19 cellular contexts compared by ENCODE assay signal in genomic region chr7:18590259-18590658, GRCh38.
DNase-seq lines count a peak whose midpoint lies in the region; ATAC-seq and TF ChIP-seq lines count a peak whose summit lies in the region.
"Had no signal": no experiment of that assay in that cellular context is flagged by ENCODE, and none has a peak within 500 bp of the region (broad histone marks: within the 10 kb centered on the region; RNA-seq: fewer than 3 reads in every experiment).

No MANE protein-coding gene starts in this region.

- POLR2A ChIA-PET in Panc1 (lab: Charles Lee): no interaction called here

- H3K4me1 ChIP-seq in Panc1 (ENCODE audit: control insufficient read depth, insufficient read depth, low read length) (0 out of 2 replicates have a peak, but pooled peaks cover 2% of the 10 kb centered on the region), upper lobe of right lung (no peaks in the 10 kb centered on the region)
- H3K4me1 ChIP-seq: thyroid gland had no signal

- CTCF ChIA-PET in Panc1 (lab: Charles Lee): interaction anchor here (0.6 to 1.4 kb wide), 4 partner anchors 238 to 1682 kb away, joined by 3 to 8 read pairs (median 6); no protein-coding TSS in a partner anchor

- H3K27me3 ChIP-seq in Panc1 (ENCODE audit: control insufficient read depth, insufficient read depth, low read length) (no peaks in the 10 kb centered on the region), upper lobe of right lung (no peaks in the 10 kb centered on the region)
- H3K27me3 ChIP-seq: thyroid gland had no signal

- peak; percentile 13 for ATAC-seq in Right ventricle myocardium inferior
- ATAC-seq in left ventricle myocardium superior: no peak
- no peak for ATAC-seq in Panc1
- peak; percentile 48 for ATAC-seq in upper lobe of right lung
- ATAC-seq in GM19328 (IDR thresholded peaks at IDR 0.05; ENCODE audit: unreplicated experiment): no peak
- ATAC-seq in GM21381 (IDR thresholded peaks at IDR 0.05; ENCODE audit: unreplicated experiment): no peak
- no peak for ATAC-seq in HG02798 (IDR thresholded peaks at IDR 0.05; ENCODE audit: poor library complexity, unreplicated experiment)

- H3K36me3 ChIP-seq in Panc1 (ENCODE audit: control insufficient read depth, insufficient read depth, low read length) (no peaks in the 10 kb centered on the region), upper lobe of right lung (no peaks in the 10 kb centered on the region)
- H3K36me3 ChIP-seq: thyroid gland had no signal

- H3K4me3 ChIP-seq in Panc1 (ENCODE audit: low read depth in 2 of 2, low read length in 2 of 2) (no peak overlapping the region), foreskin fibroblast (ENCODE audit: low read depth in 1 of 2, low read length in 2 of 2) (peak overlapping the region; percentile 0 to 40), upper lobe of right lung (no peak overlapping the region)
- H3K4me3 ChIP-seq: thyroid gland had no signal

- DNase-seq in Right ventricle myocardium inferior (ENCODE audit: missing footprints): no peak
- DNase-seq in left ventricle myocardium superior: no peak
- no peak for DNase-seq in Panc1 (ENCODE audit: low read depth, low spot score)
- peak in 1 of 2 donors; percentile 42 for DNase-seq in foreskin fibroblast
- DNase-seq in upper lobe of right lung: no peak
- DNase-seq: 8988T; activated CD8-positive, alpha-beta memory T cell treated with anti-CD3 and anti-CD28 coated beads for 24 hours; CD8-positive, alpha-beta memory T cell; NCI-H1694; NCI-H345; NK-92 treated with Interleukin-12 subunit alpha and Interleukin-12 subunit beta, amount 100 ng/mL, for 24 hours; nucleus accumbens; stimulated activated CD4-positive, alpha-beta T cell treated with anti-CD3 and anti-CD28 coated beads, Interleukin-4, amount 100 ng/mL, for 1 hour; thyroid gland had no signal

- H3K27ac ChIP-seq in Panc1 (ENCODE audit: low read length): peak overlapping the region; percentile 39; the same call in 1 of the 2 replicates
- no peak overlapping the region for H3K27ac ChIP-seq in upper lobe of right lung
- H3K27ac ChIP-seq: KMS-11, thyroid gland, VCaP had no signal

- TF ChIP-seq CTCF in Panc1 (IDR thresholded peaks at IDR 0.05) (no peak), foreskin fibroblast (IDR thresholded peaks at IDR 0.05; ENCODE audit: low read depth, low read length) (no peak), upper lobe of right lung (IDR thresholded peaks at IDR 0.05) (no peak)

- in situ Hi-C loops in Panc1 (cut with HindIII; ENCODE audit: low pct_unique_long_range_greater_than_20kb, low sequenced_read_pairs): no loop called here

- BruUV-seq in Panc1 (replicated peaks; lab: Mats Ljungman, UMichigan): no TSS peak

- H3K9me3 ChIP-seq in Panc1 (ENCODE audit: control insufficient read depth, insufficient read depth, low read depth, low read length): no peaks in the 10 kb centered on the region
- no peaks in the 10 kb centered on the region for H3K9me3 ChIP-seq in upper lobe of right lung
- H3K9me3 ChIP-seq: thyroid gland had no signal

- intact Hi-C loops in Right ventricle myocardium inferior (cut with DNase I) (no loop called here), left ventricle myocardium superior (cut with micrococcal nuclease) (no loop called here), Panc1 (cut with micrococcal nuclease; ENCODE audit: unreplicated experiment) (loop anchor here (5.0 kb wide), 2 partner anchors 532 to 1077 kb away; no protein-coding TSS in a partner anchor), upper lobe of right lung (cut with DNase I) (no loop called here)

Comparison
In these comparisons a context has a peak if more than half of its experiments do, and no peak if none do; other contexts are left out.
1. ATAC-seq: peak in Right ventricle myocardium inferior (single experiment) and upper lobe of right lung (single experiment); none in left ventricle myocardium superior (single experiment), Panc1 (single experiment), GM19328 (single experiment), GM21381 (single experiment) and HG02798 (single experiment).
2. H3K4me3 ChIP-seq: peak in foreskin fibroblast (2 of 2); none in Panc1 (0 of 2) and upper lobe of right lung (single experiment).